19 cellular contexts compared by ENCODE assay signal in the genomic region with DNA sequence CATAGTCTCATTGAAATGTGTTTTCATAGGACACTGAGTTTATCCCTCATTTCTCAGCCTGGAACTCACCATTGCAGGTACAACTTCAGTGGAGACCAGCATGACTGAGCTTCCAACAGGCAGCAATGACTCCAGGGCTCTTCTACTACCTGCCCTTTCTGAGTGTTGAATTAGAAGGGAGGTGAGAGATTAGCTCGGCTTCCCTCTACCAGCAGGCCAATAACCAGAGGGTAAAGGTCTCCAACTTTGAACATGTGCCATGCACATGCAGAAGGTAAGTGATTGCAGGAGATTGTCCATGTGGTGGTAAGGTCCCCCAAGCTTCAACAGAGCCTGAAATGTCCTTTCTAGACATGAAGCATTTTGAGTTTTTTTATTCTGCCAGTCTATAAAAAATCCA.
A peak's percentile ranks its signal among the peaks of the same experiment; 100 is the strongest.
DNase-seq lines count a peak whose midpoint lies in the region; ATAC-seq, FAIRE-seq and TF ChIP-seq lines count a peak whose summit lies in the region.
"Had no signal": no experiment of that assay in that cellular context is flagged by ENCODE, and none has a peak within 500 bp of the region (broad histone marks: within the 10 kb centered on the region; RNA-seq: fewer than 3 reads in every experiment).

No MANE protein-coding gene starts in this region.

- H2BK120ac ChIP-seq in H1 (replicated peaks; ENCODE audit: low read depth, low read length) = no peak overlapping the region

- peaks cover 38% of the 10 kb centered on the region for H3K4me1 Mint-ChIP-seq in type B pancreatic cell (ENCODE audit: unreplicated experiment)

- no peak for TF ChIP-seq POLR2A in H1 (IDR thresholded peaks at IDR 0.05; ENCODE audit: control extremely low read depth in 1 of 2, low read depth in 2 of 2, low read length in 2 of 2)
- no peak for TF ChIP-seq POLR2A in testis (IDR thresholded peaks at IDR 0.05)

- peak; percentile 47 for ATAC-seq in mucosa of descending colon
- ATAC-seq: Right ventricle myocardium inferior had no signal

- H3K14ac ChIP-seq in H1 (ENCODE audit: insufficient read length) = no peak overlapping the region

- intact Hi-C loops in mucosa of descending colon (cut with DNase I, micrococcal nuclease) (no loop called here), testis (cut with DNase I; ENCODE audit: low total_unique reads) (no loop called here)

- H3K4me1 ChIP-seq in H1 (replicated peaks in 1 of 4; ENCODE audit: control insufficient read depth in 3 of 4, insufficient read depth in 4 of 4, low read length in 3 of 4) (0 out of 7 replicates have a peak, but pooled peaks cover 0 to 1% (median 0%) of the 10 kb centered on the region in 4 experiments), mucosa of descending colon (ENCODE audit: low read depth) (peaks cover 15% of the 10 kb centered on the region), testis (no peaks in the 10 kb centered on the region)

- H2BK5ac ChIP-seq in H1 (ENCODE audit: low read depth, low read length) = no peak overlapping the region

- H3K9me3 ChIP-seq in H1 (ENCODE audit: insufficient read depth in 2 of 2, low read depth in 1 of 2, low read length in 1 of 2) (no peaks in the 10 kb centered on the region), mucosa of descending colon (no peaks in the 10 kb centered on the region), testis (no peaks in the 10 kb centered on the region)
- H3K9me3 ChIP-seq: SJSA1 had no signal

- H4K20me1 ChIP-seq in H1 (replicated peaks in 1 of 2; ENCODE audit: control insufficient read depth in 1 of 2, insufficient read depth in 2 of 2, low read length in 2 of 2) = no peaks in the 10 kb centered on the region

- H3K4me3 ChIP-seq in H1 (ENCODE audit: extremely low read depth in 1 of 4, insufficient read depth in 2 of 4, low read depth in 3 of 4, low read length in 4 of 4) (no peak overlapping the region), mucosa of descending colon (no peak overlapping the region), testis (no peak overlapping the region)
- H3K4me3 ChIP-seq: SJSA1 had no signal

- TF ChIP-seq EP300 in H1 (IDR thresholded peaks at IDR 0.05; ENCODE audit: borderline replicate concordance in 1 of 2, low read depth in 2 of 2, low read length in 2 of 2) = no peak

- no peaks in the 10 kb centered on the region for H3K79me1 ChIP-seq in H1 (ENCODE audit: low read depth, low read length)

- H3K27ac ChIP-seq in H1 (ENCODE audit: low read depth, low read length) = no peak overlapping the region
- no peak overlapping the region for H3K27ac ChIP-seq in testis
- H3K27ac ChIP-seq: 22Rv1, C4-2B, SJSA1 had no signal

- H4K8ac ChIP-seq in H1 (ENCODE audit: extremely low read depth, insufficient read depth, low read length) = no peak overlapping the region

- no peak overlapping the region for H3K4ac ChIP-seq in H1 (replicated peaks; ENCODE audit: insufficient read length, low read depth, low read length)

- no peak for TF ChIP-seq CTCF in H1 (IDR thresholded peaks at IDR 0.05; ENCODE audit: control extremely low read depth in 1 of 3, insufficient read depth in 1 of 3, low read depth in 1 of 3, low read length in 3 of 3)
- no peak for TF ChIP-seq CTCF in mucosa of descending colon (IDR thresholded peaks at IDR 0.05)
- TF ChIP-seq CTCF in type B pancreatic cell (conservative IDR thresholded peaks at IDR 0.05) = no peak
- TF ChIP-seq CTCF in testis (IDR thresholded peaks at IDR 0.05) = no peak

- no peak overlapping the region for H3K4me2 ChIP-seq in H1 (ENCODE audit: insufficient read depth in 1 of 2, low read depth in 2 of 2, low read length in 2 of 2)

- H4K91ac ChIP-seq in H1 (replicated peaks; ENCODE audit: insufficient read length, low read length) = no peak overlapping the region

- H3K9me3 Mint-ChIP-seq in type B pancreatic cell = no peaks in the 10 kb centered on the region

- peak overlapping the region; percentile 26; the same call in 1 of the 2 replicates for H2AFZ ChIP-seq in H1 (ENCODE audit: low read length)

- no peak for FAIRE-seq in H1 (lab: Jason Lieb, UNC)

- no peak overlapping the region for H2BK12ac ChIP-seq in H1 (ENCODE audit: low read depth, low read length)

- no peaks in the 10 kb centered on the region for H3K36me3 Mint-ChIP-seq in type B pancreatic cell
- H3K36me3 Mint-ChIP-seq: IgD-negative memory B cell had no signal

- no peak overlapping the region for H3K4me3 Mint-ChIP-seq in type B pancreatic cell
- H3K4me3 Mint-ChIP-seq: IgD-negative memory B cell had no signal

- no peak overlapping the region for H3K56ac ChIP-seq in H1 (replicated peaks; ENCODE audit: insufficient read length, low read depth, low read length)

- peak overlapping the region; percentile 86 for H3K27ac Mint-ChIP-seq in type B pancreatic cell
- H3K27ac Mint-ChIP-seq: IgD-negative memory B cell had no signal

- no peak overlapping the region for H3K18ac ChIP-seq in H1 (ENCODE audit: extremely low read depth, low read length)

- POLR2A ChIA-PET in H1 (lab: Charles Lee; ENCODE audit: partially characterized antibody) = no interaction called here

- no peak overlapping the region for H2BK15ac ChIP-seq in H1 (ENCODE audit: low read length)

- no peak overlapping the region for H3K9ac ChIP-seq in H1 (replicated peaks in 1 of 4; ENCODE audit: extremely low read depth in 1 of 4, low read depth in 3 of 4, low read length in 3 of 4)

- H3K27me3 ChIP-seq in H1 (replicated peaks in 1 of 4; ENCODE audit: control insufficient read depth in 3 of 4, extremely low read depth in 1 of 4, insufficient read depth in 3 of 4, low read length in 3 of 4) (no peaks in the 10 kb centered on the region; a peak in 1 of 7 replicates), testis (no peaks in the 10 kb centered on the region)
- H3K27me3 ChIP-seq: SJSA1 had no signal

- H3K23me2 ChIP-seq in H1 (ENCODE audit: low read depth, low read length) = no peaks in the 10 kb centered on the region; the same call in 1 of the 2 replicates

- peak; percentile 30 for DNase-seq in NCI-H82 (lab: John Stamatoyannopoulos, UW)
- DNase-seq in NCI-H82 treated with DMSO at 0.1 percent for 48 hours (lab: John Stamatoyannopoulos, UW; ENCODE audit: unreplicated experiment) = no peak
- no peak for DNase-seq in H1 (ENCODE audit: low read depth in 1 of 2, low spot score in 2 of 2)
- no peak for DNase-seq in mucosa of descending colon
- DNase-seq in type B pancreatic cell (ENCODE audit: extremely low spot score, unreplicated experiment) = no peak
- DNase-seq in NCI-H526 treated with DMSO at 0.1 percent for 48 hours (lab: John Stamatoyannopoulos, UW) = no peak
- DNase-seq in testis = no peak
- DNase-seq in ACHN = no peak
- DNase-seq: AML-193, NCI-H1694, NCI-H2081, NCI-H2171, NCI-H345, NCI-H524 had no signal

- CTCF ChIA-PET in H1 (lab: Charles Lee; ENCODE audit: partially characterized antibody) = no interaction called here

- no peak overlapping the region for H3K23ac ChIP-seq in H1 (ENCODE audit: insufficient read length)

- in situ Hi-C loops in ACHN (cut with HindIII; ENCODE audit: low pct_ligation_motif_present, low pct_unique_long_range_greater_than_20kb, low sequenced_read_pairs) = no loop called here

- no peak overlapping the region for H2AK5ac ChIP-seq in H1 (ENCODE audit: low read depth, low read length)

- WGBS in H1 (ENCODE audit: extremely low coverage in 1 of 2, insufficient coverage in 1 of 2, insufficient read length in 1 of 2, insufficient replicate concordance in 2 of 2, low coverage in 1 of 2, low lambda C conversion rate in 2 of 2, missing lambda C conversion rate in 1 of 2), 2 experiments = 92% methylated on average over 1 of the region's 1 CpG; no CpG with 5 or more reads in 1 of the 2 experiments
- WGBS in testis, 2 donors = 80 to 100% methylated on average over 1 of the region's 1 CpG

- H3K27me3 Mint-ChIP-seq in type B pancreatic cell = peaks cover 3% of the 10 kb centered on the region

- no peaks in the 10 kb centered on the region for H3K36me3 ChIP-seq in H1 (ENCODE audit: control insufficient read depth in 2 of 4, insufficient read depth in 4 of 4, low read length in 3 of 4)
- H3K36me3 ChIP-seq in mucosa of descending colon (ENCODE audit: low read depth) = no peaks in the 10 kb centered on the region
- H3K36me3 ChIP-seq in testis (ENCODE audit: low read depth, missing control alignments) = no peaks in the 10 kb centered on the region
- H3K36me3 ChIP-seq: SJSA1 had no signal

- TF ChIP-seq RAD21 in H1 (IDR thresholded peaks at IDR 0.05 in 1 of 2, conservative IDR thresholded peaks at IDR 0.05 in 1 of 2; ENCODE audit: low read depth in 2 of 2, low read length in 2 of 2) = no peak

- H2BK20ac ChIP-seq in H1 (ENCODE audit: low read length) = no peak overlapping the region

- no peak overlapping the region for H4K5ac ChIP-seq in H1 (ENCODE audit: insufficient read length, low read depth, low read length)

- H3K79me2 ChIP-seq in H1 (ENCODE audit: control insufficient read depth in 1 of 2, insufficient read depth in 2 of 2, low read length in 2 of 2) = no peaks in the 10 kb centered on the region

TF ChIP-seq in H1, 55 proteins besides CTCF, POLR2A, EP300 and RAD21:
- TF ChIP-seq RXRA (IDR thresholded peaks at IDR 0.05; ENCODE audit: insufficient read depth, low read depth, low read length) (no peak), BRCA1 (IDR thresholded peaks at IDR 0.05; ENCODE audit: low read depth, low read length) (no peak), HDAC2 (IDR thresholded peaks at IDR 0.05; ENCODE audit: borderline replicate concordance in 1 of 2, low read depth in 2 of 2, low read length in 2 of 2) (no peak), TAF7 (optimal IDR thresholded peaks at IDR 0.05; ENCODE audit: borderline replicate concordance, low read depth, low read length) (no peak), KDM1A (IDR thresholded peaks at IDR 0.05; ENCODE audit: borderline replicate concordance, low read length) (no peak), TBP (IDR thresholded peaks at IDR 0.05; ENCODE audit: low read depth, low read length) (no peak), EZH2 (IDR thresholded peaks at IDR 0.05; ENCODE audit: low read depth, low read length, severe bottlenecking) (no peak), SP1 (IDR thresholded peaks at IDR 0.05; ENCODE audit: low read depth, low read length) (no peak), CTBP2 (IDR thresholded peaks at IDR 0.05; ENCODE audit: borderline replicate concordance, insufficient read depth, insufficient read length, low read length) (no peak), CHD2 (IDR thresholded peaks at IDR 0.05; ENCODE audit: low read length) (no peak), SIRT6 (IDR thresholded peaks at IDR 0.05; ENCODE audit: low read length) (no peak)
- TF ChIP-seq, protein P1, sequence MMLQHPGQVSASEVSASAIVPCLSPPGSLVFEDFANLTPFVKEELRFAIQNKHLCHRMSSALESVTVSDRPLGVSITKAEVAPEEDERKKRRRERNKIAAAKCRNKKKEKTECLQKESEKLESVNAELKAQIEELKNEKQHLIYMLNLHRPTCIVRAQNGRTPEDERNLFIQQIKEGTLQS (IDR thresholded peaks at IDR 0.05; ENCODE audit: insufficient read depth, low read depth, low read length) = no peak
- TF ChIP-seq, protein P2, sequence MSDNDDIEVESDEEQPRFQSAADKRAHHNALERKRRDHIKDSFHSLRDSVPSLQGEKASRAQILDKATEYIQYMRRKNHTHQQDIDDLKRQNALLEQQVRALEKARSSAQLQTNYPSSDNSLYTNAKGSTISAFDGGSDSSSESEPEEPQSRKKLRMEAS (IDR thresholded peaks at IDR 0.05) = no peak
